In genomic region chr7:27154901-27155815, GRCh38 we compare ENCODE assay signal across 8 cellular contexts. TPM values are rescaled to one million over a fixed set of nuclear protein-coding genes. Genes with fewer than 3 reads are reported as not detected.
DNase-seq lines count a peak whose midpoint lies in the region; ATAC-seq and TF ChIP-seq lines count a peak whose summit lies in the region.

No MANE protein-coding gene starts in this region.

- peaks cover 28% of the 10 kb centered on the region for H3K4me1 ChIP-seq in osteoblast (ENCODE audit: insufficient read depth, low read length)

- H3K27me3 Mint-ChIP-seq in central memory CD8-positive, alpha-beta T cell, result peaks cover 100% of the 10 kb centered on the region

- peaks cover 4% of the 10 kb centered on the region for H3K36me3 ChIP-seq in osteoblast (ENCODE audit: insufficient read depth, low read length)

- H3K4me3 ChIP-seq in AG10803 (ENCODE audit: low read length) (peak overlapping the region; percentile 77), NB4 (ENCODE audit: low read depth, low read length) (peak overlapping the region; percentile 45), osteoblast (ENCODE audit: insufficient read depth, low read length) (peak overlapping the region; percentile 90)

- H3K36me3 Mint-ChIP-seq in central memory CD8-positive, alpha-beta T cell (ENCODE audit: insufficient read depth), result peaks cover 36% of the 10 kb centered on the region

- H3K9me3 Mint-ChIP-seq in central memory CD8-positive, alpha-beta T cell, result no peaks in the 10 kb centered on the region

- peaks cover 6% of the 10 kb centered on the region for H4K20me1 ChIP-seq in osteoblast (ENCODE audit: insufficient read depth, low read length)

- H3K27me3 ChIP-seq in osteoblast (ENCODE audit: insufficient read depth, low read length), result no peaks in the 10 kb centered on the region

- TF ChIP-seq POLR2A in NB4 (IDR thresholded peaks at IDR 0.05; ENCODE audit: extremely low read depth, insufficient read length), result no peak

- H3K27ac Mint-ChIP-seq in central memory CD8-positive, alpha-beta T cell (ENCODE audit: low read depth), result peak overlapping the region; percentile 82

- peaks cover 59% of the 10 kb centered on the region for H3K79me2 ChIP-seq in osteoblast (ENCODE audit: insufficient read depth, low read length)

- no peak for DNase-seq in AG10803 (ENCODE audit: low read depth)
- DNase-seq in NB4 (ENCODE audit: low read depth), result peak; percentile 55
- DNase-seq in central memory CD8-positive, alpha-beta T cell (ENCODE audit: low spot score in 2 of 2), result no peak
- peak; percentile 82 for DNase-seq in osteoblast (ENCODE audit: insufficient read length, low spot score, missing footprints)
- DNase-seq in pons (ENCODE audit: low spot score), result no peak
- no peak for DNase-seq in middle frontal gyrus (ENCODE audit: extremely low spot score, low spot score)
- no peak for DNase-seq in NCI-H446 treated with DMSO at 0.1 percent for 48 hours (lab: John Stamatoyannopoulos, UW)

- TF ChIP-seq CTCF in AG10803 (conservative IDR thresholded peaks at IDR 0.05; ENCODE audit: low read length) (no peak), NB4 (IDR thresholded peaks at IDR 0.05; ENCODE audit: low read depth, low read length) (no peak), osteoblast (IDR thresholded peaks at IDR 0.05; ENCODE audit: extremely low read depth, low read depth, low read length) (no peak)

- peak overlapping the region; percentile 74 for H3K27ac ChIP-seq in osteoblast (ENCODE audit: low read depth, low read length)

- H3K4me1 Mint-ChIP-seq in central memory CD8-positive, alpha-beta T cell, result peaks cover 61% of the 10 kb centered on the region

- H3K4me3 Mint-ChIP-seq in central memory CD8-positive, alpha-beta T cell, result peak overlapping the region; percentile 58

- no peaks in the 10 kb centered on the region for H3K9me3 ChIP-seq in osteoblast (ENCODE audit: low read depth, low read length)

- peak overlapping the region; percentile 97 for H3K4me2 ChIP-seq in osteoblast (ENCODE audit: insufficient read depth, low read length)

- H2AFZ ChIP-seq in osteoblast (ENCODE audit: low read length), result peak overlapping the region; percentile 97

- ATAC-seq in central memory CD8-positive, alpha-beta T cell (replicated peaks; ENCODE audit: extremely low read depth, poor library complexity, severe bottlenecking), result no peak
- ATAC-seq in HG03565 (IDR thresholded peaks at IDR 0.05; ENCODE audit: unreplicated experiment), result no peak

RNA-seq across cellular contexts. Expression of gene HOXA7, which starts 1.3 kb away (rescaled TPM):
- total RNA-seq in osteoblast, result 3.6 and 4.4 TPM in 2 replicates

RNA-seq across cellular contexts. Expression of gene HOXA3, which starts 2.8 kb away (rescaled TPM):
- total RNA-seq in osteoblast, result 3.5 and 4.0 TPM in 2 replicates

RNA-seq across cellular contexts. Expression of gene HOXA6, which starts 7.6 kb away (rescaled TPM):
- 5.0 and 7.6 TPM in 2 replicates for total RNA-seq in osteoblast

RNA-seq across cellular contexts. Expression of gene HOXA9, which starts 10.2 kb away (rescaled TPM):
- 15.3 and 19.5 TPM in 2 replicates for total RNA-seq in osteoblast

RNA-seq across cellular contexts. Expression of gene HOXA5, which starts 11.7 kb away (rescaled TPM):
- total RNA-seq in osteoblast, result 3.2 and 5.8 TPM in 2 replicates

Comparison
In these comparisons a context has a peak if more than half of its experiments do, and no peak if none do; other contexts are left out.
1. DNase-seq: peak in NB4 (single experiment) and osteoblast (single experiment); none in AG10803 (single experiment), central memory CD8-positive, alpha-beta T cell (0 of 2), pons (single experiment), middle frontal gyrus (single experiment) and NCI-H446 treated with DMSO at 0.1 percent for 48 hours (single experiment).
2. Peak in every context shown above with its lines, with median percentiles within 50 percentile points of each other: H3K4me3 ChIP-seq.